ENCODE assay signal across 1 cellular context in the genomic region with DNA sequence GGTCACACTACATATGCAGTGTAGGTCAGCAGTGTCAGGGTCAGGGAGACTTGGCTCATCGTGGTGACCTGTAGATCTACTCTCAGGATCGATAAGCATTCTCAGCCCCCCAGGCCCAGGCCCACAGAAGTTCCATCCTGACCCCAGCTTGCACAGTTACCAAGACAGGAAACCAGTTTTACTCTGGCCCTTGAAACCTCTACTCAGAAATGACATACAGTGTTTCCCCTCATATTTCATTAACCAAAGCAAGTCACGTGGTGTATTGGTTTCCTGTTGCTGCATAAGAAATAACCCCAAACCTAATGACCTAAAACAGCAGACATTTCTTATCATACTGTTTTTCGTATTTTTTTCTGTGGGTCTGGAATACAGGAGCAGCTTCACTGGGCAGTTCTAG.
TF ChIP-seq lines count a peak whose summit lies in the region.

No MANE protein-coding gene starts in this region.

TF ChIP-seq in K562, 482 proteins besides CTCF, POLR2A, EP300 and RAD21 (continued from another document):
- TF ChIP-seq, protein P1, sequence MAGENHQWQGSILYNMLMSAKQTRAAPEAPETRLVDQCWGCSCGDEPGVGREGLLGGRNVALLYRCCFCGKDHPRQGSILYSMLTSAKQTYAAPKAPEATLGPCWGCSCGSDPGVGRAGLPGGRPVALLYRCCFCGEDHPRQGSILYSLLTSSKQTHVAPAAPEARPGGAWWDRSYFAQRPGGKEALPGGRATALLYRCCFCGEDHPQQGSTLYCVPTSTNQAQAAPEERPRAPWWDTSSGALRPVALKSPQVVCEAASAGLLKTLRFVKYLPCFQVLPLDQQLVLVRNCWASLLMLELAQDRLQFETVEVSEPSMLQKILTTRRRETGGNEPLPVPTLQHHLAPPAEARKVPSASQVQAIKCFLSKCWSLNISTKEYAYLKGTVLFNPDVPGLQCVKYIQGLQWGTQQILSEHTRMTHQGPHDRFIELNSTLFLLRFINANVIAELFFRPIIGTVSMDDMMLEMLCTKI (IDR thresholded peaks at IDR 0.05; ENCODE audit: partially characterized antibody), result no peak
TF ChIP-seq in K562: peak in this region for 2.
